Comparison of ENCODE assay signal across 11 cellular contexts in genomic region chrX:9785252-9785943, GRCh38. TPM values are rescaled to one million over a fixed set of nuclear protein-coding genes. Genes with fewer than 3 reads are reported as not detected.
A peak's percentile ranks its signal among the peaks of the same experiment; 100 is the strongest.
DNase-seq lines count a peak whose midpoint lies in the region; ATAC-seq lines count a peak whose summit lies in the region.
"Had no signal": no experiment of that assay in that cellular context is flagged by ENCODE, and none has a peak within 500 bp of the region (broad histone marks: within the 10 kb centered on the region; RNA-seq: fewer than 3 reads in every experiment).

No MANE protein-coding gene starts in this region.

- no peak overlapping the region for H3K9ac ChIP-seq in SK-N-MC (ENCODE audit: insufficient read length)
- peak overlapping the region; percentile 79 for H3K9ac ChIP-seq in trophoblast cell (ENCODE audit: low read length)

- no peaks in the 10 kb centered on the region for H3K9me3 ChIP-seq in SK-N-MC (ENCODE audit: low read depth, low read length)
- no peaks in the 10 kb centered on the region for H3K9me3 ChIP-seq in iPS DF 6.9 (ENCODE audit: control insufficient read depth, insufficient read depth, low read length)
- H3K9me3 ChIP-seq in trophoblast cell (ENCODE audit: insufficient read depth, low read depth, low read length) = no peaks in the 10 kb centered on the region

- H3K4me1 ChIP-seq in iPS DF 6.9 (ENCODE audit: control insufficient read depth, insufficient read depth, low read length) (peaks cover 6% of the 10 kb centered on the region), trophoblast cell (ENCODE audit: control insufficient read depth in 1 of 2, insufficient read depth in 2 of 2, low read length in 2 of 2) (peaks cover 8 to 10% of the 10 kb centered on the region in 2 experiments)

- no peak for ATAC-seq in GM19455 (IDR thresholded peaks at IDR 0.05; ENCODE audit: unreplicated experiment)
- ATAC-seq: K562 had no signal

- peak; percentile 25 for DNase-seq in ELF-1 (ENCODE audit: low read depth, low spot score)
- no peak for DNase-seq in SK-N-MC (ENCODE audit: low read depth, low spot score)
- DNase-seq in iPS DF 6.9 (ENCODE audit: low read depth, low spot score) = no peak
- peak in 1 of 2 donors; percentile 12 for DNase-seq in trophoblast cell
- DNase-seq in stimulated activated CD4-positive, alpha-beta T cell treated with anti-CD3 and anti-CD28 coated beads, Interleukin-4, amount 100 ng/mL, for 1 hour = no peak
- DNase-seq in T-helper 2 cell = no peak
- no peak for DNase-seq in T1000 (lab: John Stamatoyannopoulos, UW)
- DNase-seq: activated CD4-positive, alpha-beta T cell treated with anti-CD3 and anti-CD28 coated beads, Interleukin-2, amount 10 ng/mL, durations not matched to agents 7 days and 5 days; DMS153 had no signal

- H2AFZ ChIP-seq in trophoblast cell (ENCODE audit: insufficient read depth, low read length, poor library complexity) = peak overlapping the region; percentile 71

- H2BK5ac ChIP-seq in trophoblast cell (ENCODE audit: low read depth, low read length, poor library complexity) = peak overlapping the region; percentile 40

- peak overlapping the region; percentile 70 for H4K8ac ChIP-seq in trophoblast cell (ENCODE audit: low read depth, low read length)

- WGBS in iPS DF 6.9 (ENCODE audit: insufficient coverage, insufficient read length) = no CpG with 5 or more reads among the region's 58 CpGs
- WGBS in trophoblast cell (ENCODE audit: extremely low coverage, insufficient coverage, insufficient read length) = no CpG with 5 or more reads among the region's 58 CpGs

- H4K12ac ChIP-seq in trophoblast cell (ENCODE audit: low read depth, low read length) = peak overlapping the region; percentile 54

- H3K4me2 ChIP-seq in trophoblast cell (ENCODE audit: low read length) = peak overlapping the region; percentile 78

- peaks cover 16% of the 10 kb centered on the region for H3K79me2 ChIP-seq in trophoblast cell (ENCODE audit: control insufficient read depth, insufficient read depth, low read length, poor library complexity)

- H3K4ac ChIP-seq in trophoblast cell (ENCODE audit: low read depth, low read length) = peak overlapping the region; percentile 36

- peak overlapping the region; percentile 37 for H2AK5ac ChIP-seq in trophoblast cell (ENCODE audit: low read length)

- H3K36me3 ChIP-seq in SK-N-MC (ENCODE audit: insufficient read depth, low read length) (no peaks in the 10 kb centered on the region), iPS DF 6.9 (ENCODE audit: control insufficient read depth, insufficient read depth, low read length) (no peaks in the 10 kb centered on the region), trophoblast cell (ENCODE audit: control insufficient read depth in 1 of 2, insufficient read depth in 2 of 2, low read length in 2 of 2) (no peaks in the 10 kb centered on the region)

- H3K18ac ChIP-seq in trophoblast cell (ENCODE audit: low read length) = peak overlapping the region; percentile 98

- H3K27ac ChIP-seq in SK-N-MC = no peak overlapping the region
- H3K27ac ChIP-seq in iPS DF 6.9 (ENCODE audit: low read length) = no peak overlapping the region
- H3K27ac ChIP-seq in trophoblast cell (ENCODE audit: low read depth, low read length) = no peak overlapping the region

- H3K14ac ChIP-seq in trophoblast cell (ENCODE audit: low read length) = peak overlapping the region; percentile 82

- H3K4me3 ChIP-seq in SK-N-MC = peak overlapping the region; percentile 59; the same call in 1 of the 2 replicates
- H3K4me3 ChIP-seq in iPS DF 6.9 (ENCODE audit: low read length) = peak overlapping the region; percentile 92; the same call in 1 of the 2 replicates
- H3K4me3 ChIP-seq in trophoblast cell (ENCODE audit: low read depth, low read length) = peak overlapping the region; percentile 81
- H3K4me3 ChIP-seq: K562 had no signal

- peak overlapping the region; percentile 49 for H2BK12ac ChIP-seq in trophoblast cell (ENCODE audit: low read length)

- H2BK120ac ChIP-seq in trophoblast cell (ENCODE audit: insufficient read depth, low read length, poor library complexity) = peak overlapping the region; percentile 76

- no peak overlapping the region for H3K23ac ChIP-seq in trophoblast cell (ENCODE audit: low read length)

- peak overlapping the region; percentile 83 for H4K91ac ChIP-seq in trophoblast cell (ENCODE audit: low read depth, low read length)

- H3K27me3 ChIP-seq in iPS DF 6.9 (ENCODE audit: control insufficient read depth, insufficient read depth, low read length) (no peaks in the 10 kb centered on the region), trophoblast cell (ENCODE audit: insufficient read depth, low read length) (no peaks in the 10 kb centered on the region)

- H3K79me1 ChIP-seq in trophoblast cell (ENCODE audit: low read length) = peaks cover 9% of the 10 kb centered on the region

RNA-seq across cellular contexts. Expression of gene SHROOM2, which starts 0.8 kb away (rescaled TPM):
- polyA plus RNA-seq in trophoblast cell (2013) = 14.5 and 14.6 TPM in 2 replicates
- polyA plus RNA-seq: K562 had no signal

RNA-seq across cellular contexts. Expression of gene GPR143, which starts 19.8 kb away (rescaled TPM):
- 4.8 TPM in 2 replicates for polyA plus RNA-seq in trophoblast cell (2013)
- polyA plus RNA-seq: K562 had no signal
